15 cellular contexts compared by ENCODE assay signal in genomic region chr6:157615411-157615763, GRCh38.
DNase-seq lines count a peak whose midpoint lies in the region; ATAC-seq and TF ChIP-seq lines count a peak whose summit lies in the region.
"Had no signal": no experiment of that assay in that cellular context is flagged by ENCODE, and none has a peak within 500 bp of the region (broad histone marks: within the 10 kb centered on the region; RNA-seq: fewer than 3 reads in every experiment).

No MANE protein-coding gene starts in this region.

- H3K9me3 ChIP-seq in BLaER1 treated with 17β-estradiol and CSF1 and Interleukin-3, amounts not matched to agents 10 nM and 100 nM (replicated peaks in 1 of 11), result no peaks in the 10 kb centered on the region
- H3K9me3 ChIP-seq in adipocyte (ENCODE audit: control insufficient read depth, low read length), result no peaks in the 10 kb centered on the region
- H3K9me3 ChIP-seq: gastrocnemius medialis had no signal

- H3K27ac ChIP-seq in BLaER1 treated with 17β-estradiol and CSF1 and Interleukin-3, amounts not matched to agents 10 nM and 100 nM, result peak overlapping the region in 9 of 11 experiments; percentile 1 to 60 (median 45); a peak in 11 of 22 replicates
- no peak overlapping the region for H3K27ac ChIP-seq in RWPE1
- H3K27ac ChIP-seq: gastrocnemius medialis, SK-N-MC had no signal

- H3K4me2 ChIP-seq in BLaER1 treated with 17β-estradiol and CSF1 and Interleukin-3, amounts not matched to agents 10 nM and 100 nM, result peak overlapping the region in 10 of 11 experiments; percentile 46 to 73 (median 56); a peak in 16 of 22 replicates

- ATAC-seq in memory B cell (ENCODE audit: low read depth) (peak; percentile 57), GM21381 (IDR thresholded peaks at IDR 0.05; ENCODE audit: unreplicated experiment) (no peak)
- ATAC-seq: activated CD8-positive, alpha-beta memory T cell treated with anti-CD3 and anti-CD28 coated beads, Interleukin-2, amount 10 ng/mL, durations not matched to agents 7 days and 5 days; gastrocnemius medialis had no signal

- no peak overlapping the region for H3K4me3 ChIP-seq in BLaER1 treated with 17β-estradiol and CSF1 and Interleukin-3, amounts not matched to agents 10 nM and 100 nM
- H3K4me3 ChIP-seq in adipocyte (ENCODE audit: low read length), result no peak overlapping the region
- H3K4me3 ChIP-seq: gastrocnemius medialis, SK-N-MC, skin epidermis had no signal

- H3K4me3 Mint-ChIP-seq in memory B cell (peak overlapping the region; percentile 59), CD14-positive monocyte (no peak overlapping the region)
- H3K4me3 Mint-ChIP-seq: activated CD8-positive, alpha-beta memory T cell treated with anti-CD3 and anti-CD28 coated beads, Interleukin-2, amount 10 ng/mL, durations not matched to agents 7 days and 5 days; mesothelial cell of epicardium had no signal

- CTCF ChIA-PET in RWPE1 (lab: Yijun Ruan, JAX), result interaction anchor here (0.5 to 0.6 kb wide), 2 partner anchors 257 to 396 kb away, joined by 3 read pairs; no protein-coding TSS in a partner anchor

- peaks cover 0 to 4% (median 0%) of the 10 kb centered on the region in 11 experiments; a peak in 1 of 22 replicates for H3K36me3 ChIP-seq in BLaER1 treated with 17β-estradiol and CSF1 and Interleukin-3, amounts not matched to agents 10 nM and 100 nM
- H3K36me3 ChIP-seq in adipocyte (ENCODE audit: control insufficient read depth, insufficient read depth, low read length, severe bottlenecking), result no peaks in the 10 kb centered on the region
- H3K36me3 ChIP-seq: gastrocnemius medialis had no signal

- no peaks in the 10 kb centered on the region for H3K9me3 Mint-ChIP-seq in memory B cell
- no peaks in the 10 kb centered on the region for H3K9me3 Mint-ChIP-seq in CD14-positive monocyte
- H3K9me3 Mint-ChIP-seq: mesothelial cell of epicardium had no signal

- H3K36me3 Mint-ChIP-seq in memory B cell, result peaks cover 9% of the 10 kb centered on the region
- H3K36me3 Mint-ChIP-seq in CD14-positive monocyte, result no peaks in the 10 kb centered on the region
- H3K36me3 Mint-ChIP-seq: activated CD8-positive, alpha-beta memory T cell treated with anti-CD3 and anti-CD28 coated beads, Interleukin-2, amount 10 ng/mL, durations not matched to agents 7 days and 5 days; mesothelial cell of epicardium had no signal

- H4K20me1 ChIP-seq in BLaER1 treated with 17β-estradiol and CSF1 and Interleukin-3, amounts not matched to agents 10 nM and 100 nM, result 0 out of 22 replicates have a peak, but pooled peaks cover 0 to 3% (median 0%) of the 10 kb centered on the region in 11 experiments

- intact Hi-C loops in CD14-positive monocyte (cut with micrococcal nuclease), result no loop called here

- H3K27me3 Mint-ChIP-seq in memory B cell, result no peaks in the 10 kb centered on the region
- H3K27me3 Mint-ChIP-seq in CD14-positive monocyte (ENCODE audit: low read depth in 3 of 3), result no peaks in the 10 kb centered on the region
- H3K27me3 Mint-ChIP-seq: activated CD8-positive, alpha-beta memory T cell treated with anti-CD3 and anti-CD28 coated beads, Interleukin-2, amount 10 ng/mL, durations not matched to agents 7 days and 5 days had no signal

- TF ChIP-seq CTCF in CD14-positive monocyte (IDR thresholded peaks at IDR 0.05) (no peak), RWPE1 (conservative IDR thresholded peaks at IDR 0.05; ENCODE audit: low read depth) (no peak)

- POLR2A ChIA-PET in RWPE1 (lab: Yijun Ruan, JAX; ENCODE audit: low non-redundant PET), result no interaction called here

- peak overlapping the region in 3 of 11 experiments; percentile 14 to 42 (median 40); a peak in 2 of 22 replicates for H3K9ac ChIP-seq in BLaER1 treated with 17β-estradiol and CSF1 and Interleukin-3, amounts not matched to agents 10 nM and 100 nM
- H3K9ac ChIP-seq in adipocyte (ENCODE audit: low read length), result no peak overlapping the region

- peak; percentile 75 for DNase-seq in KBM-7
- peak; percentile 16 for DNase-seq in adipocyte (ENCODE audit: low read depth)
- DNase-seq in memory B cell (ENCODE audit: low spot score in 2 of 2), result no peak
- no peak for DNase-seq in NCI-H345 treated with DMSO at 0.1 percent for 48 hours (lab: John Stamatoyannopoulos, UW; ENCODE audit: unreplicated experiment)
- no peak for DNase-seq in CD14-positive monocyte (ENCODE audit: low spot score)
- DNase-seq in RWPE1 (ENCODE audit: low spot score), result no peak
- DNase-seq: activated CD8-positive, alpha-beta memory T cell treated with anti-CD3 and anti-CD28 coated beads, Interleukin-2, amount 10 ng/mL, durations not matched to agents 7 days and 5 days; DMS153; gastrocnemius medialis; NCI-H2081 treated with DMSO at 0.1 percent for 48 hours had no signal

- peak overlapping the region; percentile 91 for H3K27ac Mint-ChIP-seq in memory B cell
- peak overlapping the region in 2 of 7 donors; percentile 12 to 38 for H3K27ac Mint-ChIP-seq in CD14-positive monocyte
- H3K27ac Mint-ChIP-seq: activated CD8-positive, alpha-beta memory T cell treated with anti-CD3 and anti-CD28 coated beads, Interleukin-2, amount 10 ng/mL, durations not matched to agents 7 days and 5 days; mesothelial cell of epicardium had no signal

- H3K27me3 ChIP-seq in BLaER1 treated with 17β-estradiol and CSF1 and Interleukin-3, amounts not matched to agents 10 nM and 100 nM, result no peaks in the 10 kb centered on the region
- H3K27me3 ChIP-seq in adipocyte (replicated peaks; ENCODE audit: control insufficient read depth, insufficient read depth, low read length), result no peaks in the 10 kb centered on the region
- H3K27me3 ChIP-seq: gastrocnemius medialis had no signal

- H3K4me1 ChIP-seq in BLaER1 treated with 17β-estradiol and CSF1 and Interleukin-3, amounts not matched to agents 10 nM and 100 nM, result peaks cover 21 to 49% (median 36%) of the 10 kb centered on the region in 10 experiments
- H3K4me1 ChIP-seq in adipocyte (ENCODE audit: control insufficient read depth, insufficient read depth, low read length), result peaks cover 33% of the 10 kb centered on the region
- H3K4me1 ChIP-seq: gastrocnemius medialis had no signal

- H3K4me1 Mint-ChIP-seq in memory B cell, result peaks cover 41% of the 10 kb centered on the region
- peaks cover 11% of the 10 kb centered on the region for H3K4me1 Mint-ChIP-seq in CD14-positive monocyte
- H3K4me1 Mint-ChIP-seq: mesothelial cell of epicardium had no signal

- in situ Hi-C loops in KBM-7 (cut with MboI; ENCODE audit: low pct_unique_long_range_greater_than_20kb, low sequenced_read_pairs), result no loop called here

Comparison
In these comparisons a context has a peak if more than half of its experiments do, and no peak if none do; other contexts are left out.
1. DNase-seq: peak in KBM-7 (single experiment) and adipocyte (single experiment); none in memory B cell (0 of 2), NCI-H345 treated with DMSO at 0.1 percent for 48 hours (single experiment), CD14-positive monocyte (single experiment) and RWPE1 (single experiment).